ENCODE assay signal across 8 cellular contexts in the genomic region with DNA sequence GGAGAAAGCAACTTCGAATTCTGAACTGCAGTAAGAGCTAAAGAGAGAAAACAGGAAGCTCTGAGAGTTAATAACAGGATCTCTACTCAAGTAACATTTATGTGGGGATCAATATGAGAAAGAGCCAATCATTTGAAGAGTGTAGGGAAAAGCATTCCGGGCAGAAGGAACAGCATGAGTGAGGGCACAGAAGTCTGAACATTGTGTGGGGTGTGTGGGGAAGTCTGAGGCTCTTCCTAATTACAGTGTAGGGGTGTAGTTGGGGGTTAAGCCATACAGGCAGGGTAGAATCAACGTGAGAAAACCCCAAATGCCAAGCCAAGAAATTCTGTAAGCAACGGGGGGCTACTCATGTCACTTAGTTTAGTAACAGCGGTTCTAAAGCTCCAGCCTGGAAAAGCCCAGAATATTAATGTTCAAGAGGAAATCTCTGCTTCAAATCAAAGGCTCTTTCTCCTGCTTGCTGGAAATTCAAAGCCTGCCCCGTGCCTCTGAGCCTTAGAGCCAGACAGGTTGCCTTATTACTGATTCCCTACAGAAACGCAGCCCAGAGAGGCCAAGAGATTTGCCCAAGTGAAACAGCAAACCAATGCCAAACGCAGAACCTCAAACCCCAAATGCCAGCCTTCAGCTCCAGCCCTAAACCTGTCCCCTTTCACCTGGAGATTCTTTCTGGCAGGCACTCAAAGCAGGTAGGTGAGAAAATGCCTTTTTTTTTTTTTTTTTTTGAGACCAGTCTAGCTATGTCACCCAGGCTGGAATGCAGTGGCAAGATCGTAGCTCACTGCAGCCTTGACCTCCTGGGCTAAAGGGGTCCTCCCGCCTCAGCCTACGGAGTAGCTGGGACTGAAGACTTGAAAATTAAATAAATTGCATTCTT. TPM values are rescaled to one million over a fixed set of nuclear protein-coding genes. Genes with fewer than 3 reads are reported as not detected.
DNase-seq lines count a peak whose midpoint lies in the region; ATAC-seq lines count a peak whose summit lies in the region.

No MANE protein-coding gene starts in this region.

- H3K4me1 ChIP-seq in mesendoderm (ENCODE audit: control insufficient read depth, low read depth, low read length), result peaks cover 13% of the 10 kb centered on the region

- no peaks in the 10 kb centered on the region for H3K79me2 ChIP-seq in mesendoderm (ENCODE audit: control insufficient read depth, insufficient read depth, low read length)

- peak overlapping the region; percentile 69 for H3K9ac ChIP-seq in mesendoderm (ENCODE audit: low read length)

- H3K27ac ChIP-seq in adipose tissue (ENCODE audit: low read depth, low read length) (peak overlapping the region; percentile 68), mesendoderm (ENCODE audit: low read depth, low read length) (peak overlapping the region; percentile 85)

- WGBS in adipose tissue, 3 donors, result 46 to 67% (median 46%) methylated on average over 11 of the region's 11 CpGs
- WGBS in mesendoderm (ENCODE audit: extremely low coverage, insufficient coverage, low lambda C conversion rate), result no CpG with 5 or more reads among the region's 11 CpGs

- H2BK120ac ChIP-seq in mesendoderm (ENCODE audit: low read depth, low read length), result peak overlapping the region; percentile 62

- peak overlapping the region; percentile 77 for H3K18ac ChIP-seq in mesendoderm (ENCODE audit: low read length)

- H3K36me3 ChIP-seq in mesendoderm (ENCODE audit: control insufficient read depth, insufficient read depth, low read length), result no peaks in the 10 kb centered on the region

- no peak for ATAC-seq in left ventricle myocardium superior
- no peak for ATAC-seq in Right ventricle myocardium inferior
- ATAC-seq in HG02759 (IDR thresholded peaks at IDR 0.05; ENCODE audit: unreplicated experiment), result no peak
- no peak for ATAC-seq in GM21529 (IDR thresholded peaks at IDR 0.05; ENCODE audit: unreplicated experiment)

- H4K8ac ChIP-seq in mesendoderm (ENCODE audit: low read depth, low read length), result no peak overlapping the region

- H3K4me3 ChIP-seq in mesendoderm (ENCODE audit: low read length), result no peak overlapping the region

- intact Hi-C loops in left ventricle myocardium superior (cut with micrococcal nuclease), result no loop called here
- intact Hi-C loops in Right ventricle myocardium inferior (cut with DNase I), result loop anchor here (2.0 to 5.0 kb wide), 3 partner anchors 20 to 70 kb away; no protein-coding TSS in a partner anchor

- H2BK15ac ChIP-seq in mesendoderm (replicated peaks; ENCODE audit: low read depth), result no peak overlapping the region

- DNase-seq in left ventricle myocardium superior, result peak; percentile 26
- DNase-seq in Right ventricle myocardium inferior (ENCODE audit: missing footprints), result no peak
- DNase-seq in mesendoderm, result peak; percentile 77
- no peak for DNase-seq in globus pallidus (ENCODE audit: low spot score)
- no peak for DNase-seq in GDM1 (lab: John Stamatoyannopoulos, UW)

- no peak overlapping the region for H4K5ac ChIP-seq in mesendoderm (ENCODE audit: low read length)

- no peaks in the 10 kb centered on the region for H3K79me1 ChIP-seq in mesendoderm (ENCODE audit: low read length)

- H3K23ac ChIP-seq in mesendoderm (ENCODE audit: low read length), result no peak overlapping the region

- H2BK5ac ChIP-seq in mesendoderm (ENCODE audit: low read length), result peak overlapping the region; percentile 28

- H3K4ac ChIP-seq in mesendoderm (ENCODE audit: low read depth, low read length), result peak overlapping the region; percentile 95

- peak overlapping the region; percentile 84 for H3K56ac ChIP-seq in mesendoderm (ENCODE audit: low read length)

- H3K4me2 ChIP-seq in mesendoderm (ENCODE audit: low read length), result no peak overlapping the region

- no peaks in the 10 kb centered on the region for H3K27me3 ChIP-seq in mesendoderm (ENCODE audit: insufficient read depth, low read length, poor library complexity)

- H2AK5ac ChIP-seq in mesendoderm (ENCODE audit: low read length), result peak overlapping the region; percentile 54

RNA-seq across cellular contexts. Expression of a gene that starts 36.1 kb away (rescaled TPM):
- total RNA-seq in left ventricle myocardium superior (25.9 TPM), Right ventricle myocardium inferior (25.6 TPM)
- 10 to 100 TPM; 14.4 to 32.7 (median 19.4) TPM for polyA plus RNA-seq in adipose tissue
- 15.4 TPM for polyA plus RNA-seq in mesendoderm (2013, experiment 1 of 2)
- polyA plus RNA-seq in mesendoderm (2013, experiment 2 of 2), result 15.1 TPM

RNA-seq across cellular contexts. Expression of a gene that starts 44.9 kb away (rescaled TPM):
- total RNA-seq in left ventricle myocardium superior, result 64.2 TPM
- total RNA-seq in Right ventricle myocardium inferior, result 71.4 TPM
- 1,000 to 10,000 TPM in 1 of 3 donors, 100 to 1,000 TPM in 2; 103 to 1,196 (median 199) TPM for polyA plus RNA-seq in adipose tissue
- 13.6 TPM for polyA plus RNA-seq in mesendoderm (2013, experiment 1 of 2)
- polyA plus RNA-seq in mesendoderm (2013, experiment 2 of 2), result 13.8 TPM

Comparison
In these comparisons a context has a peak if more than half of its experiments do, and no peak if none do; other contexts are left out.
1. DNase-seq: peak in left ventricle myocardium superior (single experiment) and mesendoderm (single experiment); none in Right ventricle myocardium inferior (single experiment), globus pallidus (single experiment) and GDM1 (single experiment).